ENCODE assay signal across 1 cellular context in genomic region chr11:12413141-12414055, GRCh38.
TF ChIP-seq lines count a peak whose summit lies in the region.

No MANE protein-coding gene starts in this region.

TF ChIP-seq in IMR-90, 13 proteins besides CTCF, POLR2A, EP300 and RAD21:
- 0 out of 2 replicates have a peak, but pooled peaks have one; percentile 19 for TF ChIP-seq BHLHE40 (IDR thresholded peaks at IDR 0.05; ENCODE audit: low read depth, low read length)
- TF ChIP-seq, protein P1, sequence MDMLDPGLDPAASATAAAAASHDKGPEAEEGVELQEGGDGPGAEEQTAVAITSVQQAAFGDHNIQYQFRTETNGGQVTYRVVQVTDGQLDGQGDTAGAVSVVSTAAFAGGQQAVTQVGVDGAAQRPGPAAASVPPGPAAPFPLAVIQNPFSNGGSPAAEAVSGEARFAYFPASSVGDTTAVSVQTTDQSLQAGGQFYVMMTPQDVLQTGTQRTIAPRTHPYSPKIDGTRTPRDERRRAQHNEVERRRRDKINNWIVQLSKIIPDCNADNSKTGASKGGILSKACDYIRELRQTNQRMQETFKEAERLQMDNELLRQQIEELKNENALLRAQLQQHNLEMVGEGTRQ (IDR thresholded peaks at IDR 0.05; ENCODE audit: low read depth, low read length): no peak
